ENCODE assay signal across 15 cellular contexts in genomic region chr5:136620016-136620419, GRCh38.
A peak's percentile ranks its signal among the peaks of the same experiment; 100 is the strongest.
DNase-seq lines count a peak whose midpoint lies in the region; ATAC-seq and TF ChIP-seq lines count a peak whose summit lies in the region.
"Had no signal": no experiment of that assay in that cellular context is flagged by ENCODE, and none has a peak within 500 bp of the region (broad histone marks: within the 10 kb centered on the region; RNA-seq: fewer than 3 reads in every experiment).

No MANE protein-coding gene starts in this region.

- H3K36me3 ChIP-seq in RWPE2 (ENCODE audit: low read depth) (no peaks in the 10 kb centered on the region), OCI-LY7 (ENCODE audit: insufficient read depth, low read length) (no peaks in the 10 kb centered on the region), lower lobe of right lung (no peaks in the 10 kb centered on the region)

- H3K27ac Mint-ChIP-seq in immature natural killer cell = no peak overlapping the region
- H3K27ac Mint-ChIP-seq: activated T-helper 1 cell treated with anti-CD3 and anti-CD28 coated beads, Interleukin-12 subunit alpha, Interleukin-12 subunit beta, Interleukin-2, Interleukin-4 antibody, amounts not matched to agents 30 ng/mL and 10 ng/mL and 1 ng/mL, durations not matched to agents 14 hours and 24 hours and 36 hours; T-helper 17 cell had no signal

- H3K9me3 ChIP-seq in RWPE2 (ENCODE audit: severe bottlenecking) = no peaks in the 10 kb centered on the region
- no peaks in the 10 kb centered on the region for H3K9me3 ChIP-seq in OCI-LY7 (ENCODE audit: low read length)
- no peaks in the 10 kb centered on the region for H3K9me3 ChIP-seq in lower lobe of right lung
- H3K9me3 ChIP-seq: A549 had no signal

- no peaks in the 10 kb centered on the region for H4K20me1 ChIP-seq in OCI-LY7 (ENCODE audit: insufficient read depth, low read length)

- intact Hi-C loops in OCI-LY7 (cut with micrococcal nuclease; ENCODE audit: unreplicated experiment) (no loop called here), lower lobe of right lung (cut with DNase I) (no loop called here)

- no TSS peak for BruUV-seq in OCI-LY7 (replicated peaks; lab: Mats Ljungman, UMichigan)

- H2AFZ ChIP-seq in OCI-LY7 (ENCODE audit: low read length) = no peak overlapping the region
- H2AFZ ChIP-seq: GM23248 had no signal

- no peak overlapping the region for H3K4me3 ChIP-seq in HL-60 (replicated peaks; ENCODE audit: insufficient read depth, low read length)
- no peak overlapping the region for H3K4me3 ChIP-seq in RWPE2 (ENCODE audit: severe bottlenecking)
- no peak overlapping the region for H3K4me3 ChIP-seq in fibroblast of pulmonary artery (replicated peaks; ENCODE audit: low read depth, low read length)
- H3K4me3 ChIP-seq in OCI-LY7 (ENCODE audit: low read depth, low read length, poor library complexity, severe bottlenecking) = no peak overlapping the region
- H3K4me3 ChIP-seq in lower lobe of right lung = no peak overlapping the region
- H3K4me3 ChIP-seq: A549, coronary artery, GM23248 had no signal

- no peaks in the 10 kb centered on the region for H3K36me3 Mint-ChIP-seq in immature natural killer cell

- H3K9me3 Mint-ChIP-seq in immature natural killer cell = peaks cover 0 to 5% (median 2%) of the 10 kb centered on the region in 6 donors
- H3K9me3 Mint-ChIP-seq: activated T-helper 1 cell treated with anti-CD3 and anti-CD28 coated beads, Interleukin-12 subunit alpha, Interleukin-12 subunit beta, Interleukin-2, Interleukin-4 antibody, amounts not matched to agents 30 ng/mL and 10 ng/mL and 1 ng/mL, durations not matched to agents 14 hours and 24 hours and 36 hours had no signal

- no peaks in the 10 kb centered on the region for H3K9me2 ChIP-seq in OCI-LY7 (ENCODE audit: insufficient read depth, low read length)

- H3K4me2 ChIP-seq in OCI-LY7 (ENCODE audit: low read length) = no peak overlapping the region
- H3K4me2 ChIP-seq: A549 had no signal

- H3K27ac ChIP-seq in HL-60 (replicated peaks) (peak overlapping the region; percentile 21; the same call in 1 of the 2 replicates), RWPE2 (ENCODE audit: poor library complexity, severe bottlenecking) (no peak overlapping the region), OCI-LY7 (ENCODE audit: low read depth, low read length, poor library complexity, severe bottlenecking) (no peak overlapping the region), lower lobe of right lung (no peak overlapping the region)
- H3K27ac ChIP-seq: A549, coronary artery, GM23248 had no signal

- ATAC-seq in RWPE2 (ENCODE audit: low read depth) (peak; percentile 69), lower lobe of right lung (no peak)
- ATAC-seq: A549, Panc1, T-helper 17 cell had no signal

- POLR2A ChIA-PET in OCI-LY7 (lab: Charles Lee) = no interaction called here

- H3K4me3 Mint-ChIP-seq in immature natural killer cell = no peak overlapping the region
- H3K4me3 Mint-ChIP-seq: activated T-helper 1 cell treated with anti-CD3 and anti-CD28 coated beads, Interleukin-12 subunit alpha, Interleukin-12 subunit beta, Interleukin-2, Interleukin-4 antibody, amounts not matched to agents 30 ng/mL and 10 ng/mL and 1 ng/mL, durations not matched to agents 14 hours and 24 hours and 36 hours; T-helper 17 cell had no signal

- peak; percentile 97 for DNase-seq in A172 (ENCODE audit: low spot score)
- DNase-seq in HL-60 (ENCODE audit: low read depth in 1 of 2, low spot score in 1 of 2) = peak; percentile 1
- no peak for DNase-seq in RWPE2 (ENCODE audit: low spot score)
- peak; percentile 50 for DNase-seq in fibroblast of pulmonary artery (ENCODE audit: low read depth)
- DNase-seq in immature natural killer cell = no peak
- no peak for DNase-seq in NK-92 treated with Interleukin-12 subunit alpha and Interleukin-12 subunit beta, amount 100 ng/mL, for 24 hours (lab: John Stamatoyannopoulos, UW)
- DNase-seq in OCI-LY7 (ENCODE audit: low spot score) = no peak
- no peak for DNase-seq in lower lobe of right lung
- DNase-seq: GM23248, NCI-H1092, T-helper 17 cell had no signal

- no peaks in the 10 kb centered on the region for H3K27me3 ChIP-seq in HL-60 (ENCODE audit: insufficient read depth, poor library complexity, severe bottlenecking)
- H3K27me3 ChIP-seq in RWPE2 (ENCODE audit: insufficient read depth, poor library complexity, severe bottlenecking) = no peaks in the 10 kb centered on the region
- no peaks in the 10 kb centered on the region for H3K27me3 ChIP-seq in lower lobe of right lung (ENCODE audit: low read depth)

- H3K4me1 Mint-ChIP-seq in immature natural killer cell = no peaks in the 10 kb centered on the region
- H3K4me1 Mint-ChIP-seq: T-helper 17 cell had no signal

- CTCF ChIA-PET in OCI-LY7 (lab: Charles Lee; ENCODE audit: unreplicated experiment) = no interaction called here

- TF ChIP-seq CTCF in HL-60 (IDR thresholded peaks at IDR 0.05; ENCODE audit: insufficient read depth, low read length) (no peak), RWPE2 (IDR thresholded peaks at IDR 0.05; ENCODE audit: poor library complexity, severe bottlenecking) (no peak), fibroblast of pulmonary artery (IDR thresholded peaks at IDR 0.05; ENCODE audit: low read length, missing control alignments) (no peak), OCI-LY7 (conservative IDR thresholded peaks at IDR 0.05; ENCODE audit: low read length) (no peak), lower lobe of right lung (IDR thresholded peaks at IDR 0.05) (no peak)

- peaks cover 4% of the 10 kb centered on the region for H3K4me1 ChIP-seq in RWPE2 (ENCODE audit: insufficient read depth, poor library complexity, severe bottlenecking)
- H3K4me1 ChIP-seq in OCI-LY7 (ENCODE audit: insufficient read depth, low read length, poor library complexity, severe bottlenecking) = no peaks in the 10 kb centered on the region
- no peaks in the 10 kb centered on the region for H3K4me1 ChIP-seq in lower lobe of right lung
- H3K4me1 ChIP-seq: A549 had no signal

- no peaks in the 10 kb centered on the region for H3K79me2 ChIP-seq in OCI-LY7 (ENCODE audit: insufficient read depth, low read depth, low read length)

- H3K27me3 Mint-ChIP-seq in immature natural killer cell (ENCODE audit: low read depth in 3 of 3) = no peaks in the 10 kb centered on the region
- H3K27me3 Mint-ChIP-seq: T-helper 17 cell had no signal

Comparison
In these comparisons a context has a peak if more than half of its experiments do, and no peak if none do; other contexts are left out.
1. DNase-seq: peak in A172 (single experiment), HL-60 (2 of 2) and fibroblast of pulmonary artery (single experiment); none in RWPE2 (single experiment), immature natural killer cell (0 of 3), NK-92 treated with Interleukin-12 subunit alpha and Interleukin-12 subunit beta, amount 100 ng/mL, for 24 hours (single experiment), OCI-LY7 (single experiment) and lower lobe of right lung (single experiment).